8 cellular contexts compared by ENCODE assay signal in the genomic region with DNA sequence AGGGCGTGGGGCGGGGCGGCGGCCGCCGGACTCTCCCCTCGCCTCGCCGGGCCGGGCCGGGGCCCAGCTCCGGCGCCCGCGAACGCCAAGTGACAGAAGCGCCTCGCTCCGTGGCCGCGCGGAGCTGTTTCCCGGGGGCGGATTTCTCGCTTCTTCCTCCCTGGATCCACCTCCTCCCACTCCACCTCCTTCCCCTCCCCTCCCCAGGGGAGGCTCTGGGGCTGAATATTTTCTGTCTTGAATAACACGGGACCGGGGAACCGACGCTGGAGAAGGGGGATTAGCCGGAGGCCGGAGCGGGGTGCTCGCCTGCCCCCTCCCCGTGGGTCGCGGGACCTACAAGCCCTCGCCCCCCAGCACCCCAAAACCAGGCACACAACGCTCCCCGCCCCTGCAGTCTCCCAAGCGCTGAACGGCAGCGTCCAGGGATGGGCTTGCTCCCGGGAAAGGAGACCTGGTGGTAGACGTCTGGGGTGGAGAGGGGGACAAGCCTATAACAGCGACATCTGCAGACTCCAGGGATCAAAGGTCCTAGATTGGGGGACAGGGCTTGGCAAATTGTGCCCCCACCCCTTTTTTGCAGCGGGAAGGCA. TPM values are rescaled to one million over a fixed set of nuclear protein-coding genes. Genes with fewer than 3 reads are reported as not detected.
A peak's percentile ranks its signal among the peaks of the same experiment; 100 is the strongest.
DNase-seq lines count a peak whose midpoint lies in the region; ATAC-seq and TF ChIP-seq lines count a peak whose summit lies in the region.

ARHGAP21 (minus strand) TSS at position 100 of the 593 bp plus-strand sequence. CDS start 1,988 bp downstream, outside the sequence.

- no peaks in the 10 kb centered on the region for H3K9me3 ChIP-seq in endocrine pancreas (ENCODE audit: control insufficient read depth, low read length)

- H3K27me3 ChIP-seq in endocrine pancreas (ENCODE audit: control insufficient read depth, insufficient read depth, low read length), result no peaks in the 10 kb centered on the region

- H3K9ac ChIP-seq in endocrine pancreas (ENCODE audit: control insufficient read depth, insufficient read depth, low read length), result peak within 1 kb of the TSS; percentile 97

- TF ChIP-seq CTCF in HFFc6 (IDR thresholded peaks at IDR 0.05), result peak; percentile 48
- TF ChIP-seq CTCF in activated CD8-positive, alpha-beta T cell treated with anti-CD3 and anti-CD28 coated beads for 36 hours (IDR thresholded peaks at IDR 0.05), result peak; percentile 21

- H3K27me3 Mint-ChIP-seq in HFFc6 (ENCODE audit: insufficient read depth) (peaks cover 7% of the 10 kb centered on the region), memory B cell (no peaks in the 10 kb centered on the region)
- no peaks in the 10 kb centered on the region for H3K27me3 Mint-ChIP-seq in activated CD8-positive, alpha-beta T cell treated with anti-CD3 and anti-CD28 coated beads for 36 hours

- peaks cover 22% of the 10 kb centered on the region for H3K4me1 ChIP-seq in endocrine pancreas (ENCODE audit: control insufficient read depth, insufficient read depth, low read length)

- H3K4me3 Mint-ChIP-seq in HFFc6 (peak within 1 kb of the TSS; percentile 97), memory B cell (peak within 1 kb of the TSS; percentile 93)
- H3K4me3 Mint-ChIP-seq in activated CD8-positive, alpha-beta T cell treated with anti-CD3 and anti-CD28 coated beads for 36 hours, result peak within 1 kb of the TSS; percentile 87

- no peaks in the 10 kb centered on the region for H3K36me3 ChIP-seq in endocrine pancreas (ENCODE audit: control insufficient read depth, insufficient read depth, low read length)

- intact Hi-C loops in activated CD8-positive, alpha-beta T cell treated with anti-CD3 and anti-CD28 coated beads for 36 hours (cut with micrococcal nuclease), result loop anchor here (5.0 to 10.0 kb wide), 2 partner anchors 82 to 291 kb away; partner anchors contain the start of genes ENKUR and THNSL1

- H3K36me3 Mint-ChIP-seq in HFFc6 (ENCODE audit: low read depth) (peaks cover 28% of the 10 kb centered on the region), memory B cell (no peaks in the 10 kb centered on the region)
- peaks cover 2% of the 10 kb centered on the region for H3K36me3 Mint-ChIP-seq in activated CD8-positive, alpha-beta T cell treated with anti-CD3 and anti-CD28 coated beads for 36 hours (ENCODE audit: low read depth)

- H3K4me1 Mint-ChIP-seq in HFFc6 (ENCODE audit: low read depth), result peaks cover 9% of the 10 kb centered on the region
- H3K4me1 Mint-ChIP-seq in activated CD8-positive, alpha-beta T cell treated with anti-CD3 and anti-CD28 coated beads for 36 hours (ENCODE audit: low read depth), result peaks cover 27% of the 10 kb centered on the region
- H3K4me1 Mint-ChIP-seq in memory B cell, result peaks cover 9% of the 10 kb centered on the region

- H3K4me3 ChIP-seq in endocrine pancreas (ENCODE audit: control insufficient read depth, insufficient read depth, low read length), result peak within 1 kb of the TSS; percentile 75

- peak; percentile 10 for ATAC-seq in activated CD8-positive, alpha-beta T cell treated with anti-CD3 and anti-CD28 coated beads for 36 hours
- ATAC-seq in memory B cell (ENCODE audit: low read depth), result peak; percentile 14

- peak; percentile 57 to 79 (median 75) for DNase-seq in NCI-H1417 (lab: John Stamatoyannopoulos, UW)
- DNase-seq in NCI-H1417 treated with DMSO at 0.1 percent for 48 hours (lab: John Stamatoyannopoulos, UW), result no peak
- peak; percentile 57 for DNase-seq in HFFc6
- DNase-seq in NCI-H1694 treated with DMSO at 0.1 percent for 48 hours (lab: John Stamatoyannopoulos, UW), result peak; percentile 21
- peak; percentile 50 for DNase-seq in activated CD8-positive, alpha-beta T cell treated with anti-CD3 and anti-CD28 coated beads for 36 hours
- DNase-seq in memory B cell (ENCODE audit: low spot score in 2 of 2), result peak; percentile 14 to 47
- peak; percentile 16 for DNase-seq in stimulated activated CD8-positive, alpha-beta memory T cell treated with anti-CD3 and anti-CD28 coated beads, Interleukin-4, amount 100 ng/mL, for 24 hours (ENCODE audit: low read depth)

- H3K27ac Mint-ChIP-seq in HFFc6 (peak within 1 kb of the TSS; percentile 96), memory B cell (peak within 1 kb of the TSS; percentile 87)
- peak within 1 kb of the TSS; percentile 91 for H3K27ac Mint-ChIP-seq in activated CD8-positive, alpha-beta T cell treated with anti-CD3 and anti-CD28 coated beads for 36 hours

- CTCF ChIA-PET in activated CD8-positive, alpha-beta T cell treated with anti-CD3 and anti-CD28 coated beads for 36 hours (lab: Charles Lee), result interaction anchor here (0.6 to 1.5 kb wide), 6 partner anchors 13 to 357 kb away, joined by 3 to 4 read pairs (median 3); no protein-coding TSS in a partner anchor

- no peaks in the 10 kb centered on the region for H3K9me3 Mint-ChIP-seq in HFFc6
- no peaks in the 10 kb centered on the region for H3K9me3 Mint-ChIP-seq in activated CD8-positive, alpha-beta T cell treated with anti-CD3 and anti-CD28 coated beads for 36 hours
- H3K9me3 Mint-ChIP-seq in memory B cell, result no peaks in the 10 kb centered on the region

- POLR2A ChIA-PET in activated CD8-positive, alpha-beta T cell treated with anti-CD3 and anti-CD28 coated beads for 36 hours (lab: Charles Lee), result interaction anchor here (0.6 to 1.9 kb wide), 3 partner anchors 143 to 292 kb away, joined by 3 to 8 read pairs (median 5); partner anchors contain the start of genes ENKUR and THNSL1

RNA-seq across cellular contexts. Expression of gene ARHGAP21, which starts in this region (rescaled TPM):
- 10 to 100 TPM; 71.4 to 94.1 (median 82.1) TPM for total RNA-seq in HFFc6 (2021; fragmentation: NEBNext Ultra II Directional; extraction: Animal tissue kit (Norgen Biotek cat#: 25700))
- total RNA-seq in activated CD8-positive, alpha-beta T cell treated with anti-CD3 and anti-CD28 coated beads for 36 hours, result 10 to 100 TPM; 18.8 to 19.8 TPM
